Comparison of ENCODE assay signal across 11 cellular contexts in genomic region chr10:10911035-10911434, GRCh38.
A peak's percentile ranks its signal among the peaks of the same experiment; 100 is the strongest.
DNase-seq lines count a peak whose midpoint lies in the region; ATAC-seq, FAIRE-seq and TF ChIP-seq lines count a peak whose summit lies in the region.
"Had no signal": no experiment of that assay in that cellular context is flagged by ENCODE, and none has a peak within 500 bp of the region (broad histone marks: within the 10 kb centered on the region; RNA-seq: fewer than 3 reads in every experiment).

No MANE protein-coding gene starts in this region.

- SMC1A ChIA-PET in GM12878 (lab: Charles Lee; ENCODE audit: uncharacterized antibody, unreplicated experiment), result no interaction called here

- TF ChIP-seq POLR2A in GM12878 (IDR thresholded peaks at IDR 0.05; ENCODE audit: low read depth, low read length), result no peak

- H3K23ac ChIP-seq in trophoblast cell (ENCODE audit: low read length), result no peak overlapping the region

- H3K9ac ChIP-seq in GM12878 (ENCODE audit: control insufficient read depth, insufficient read depth, low read length) (no peak overlapping the region), trophoblast cell (ENCODE audit: low read length) (no peak overlapping the region)

- H3K27me3 ChIP-seq in GM12878 (replicated peaks in 1 of 2; ENCODE audit: control insufficient read depth in 2 of 2, insufficient read depth in 2 of 2, low read length in 1 of 2), result no peaks in the 10 kb centered on the region
- no peaks in the 10 kb centered on the region for H3K27me3 ChIP-seq in heart right ventricle
- H3K27me3 ChIP-seq in trophoblast cell (ENCODE audit: insufficient read depth, low read length), result no peaks in the 10 kb centered on the region

- no peak overlapping the region for H2AFZ ChIP-seq in GM12878 (ENCODE audit: control insufficient read depth, low read depth, low read length)
- H2AFZ ChIP-seq in trophoblast cell (ENCODE audit: insufficient read depth, low read length, poor library complexity), result no peak overlapping the region

- ATAC-seq in GM12878 (no peak), heart right ventricle (peak in 6 of 8 donors; percentile 13 to 63 (median 18))
- ATAC-seq: effector memory CD8-positive, alpha-beta T cell had no signal

- FAIRE-seq in GM12878 (lab: Jason Lieb, UNC), result no peak
- no peak for FAIRE-seq in urothelium cell line (lab: Jason Lieb, UNC)
- FAIRE-seq: TTC549 had no signal

- no peaks in the 10 kb centered on the region for H3K4me1 ChIP-seq in GM12878 (ENCODE audit: control insufficient read depth, insufficient read depth, low read length)
- peaks cover 3 to 48% (median 37%) of the 10 kb centered on the region in 9 donors for H3K4me1 ChIP-seq in heart right ventricle
- H3K4me1 ChIP-seq in trophoblast cell (ENCODE audit: control insufficient read depth in 1 of 2, insufficient read depth in 2 of 2, low read length in 2 of 2), result peaks cover 6 to 7% of the 10 kb centered on the region in 2 experiments

- H3K79me1 ChIP-seq in trophoblast cell (ENCODE audit: low read length), result no peaks in the 10 kb centered on the region

- H3K36me3 ChIP-seq in GM12878 (ENCODE audit: control insufficient read depth in 2 of 2, insufficient read depth in 2 of 2, low read length in 1 of 2) (no peaks in the 10 kb centered on the region), heart right ventricle (no peaks in the 10 kb centered on the region), trophoblast cell (ENCODE audit: control insufficient read depth in 1 of 2, insufficient read depth in 2 of 2, low read length in 2 of 2) (no peaks in the 10 kb centered on the region)

- H3K9me3 ChIP-seq in GM12878 (replicated peaks; ENCODE audit: control insufficient read depth, insufficient read depth, low read length), result no peaks in the 10 kb centered on the region
- no peaks in the 10 kb centered on the region for H3K9me3 ChIP-seq in heart right ventricle
- no peaks in the 10 kb centered on the region for H3K9me3 ChIP-seq in trophoblast cell (ENCODE audit: insufficient read depth, low read depth, low read length)

- H2AK5ac ChIP-seq in trophoblast cell (ENCODE audit: low read length), result no peak overlapping the region

- H3K14ac ChIP-seq in trophoblast cell (ENCODE audit: low read length), result no peak overlapping the region

- H3K4me3 ChIP-seq in GM12878 (no peak overlapping the region), heart right ventricle (peak overlapping the region in 7 of 10 donors; percentile 19 to 44 (median 37)), trophoblast cell (ENCODE audit: low read depth, low read length) (no peak overlapping the region)

- H4K12ac ChIP-seq in trophoblast cell (ENCODE audit: low read depth, low read length), result no peak overlapping the region

- no peak overlapping the region for H3K4ac ChIP-seq in trophoblast cell (ENCODE audit: low read depth, low read length)

- intact Hi-C loops in GM12878 (cut with micrococcal nuclease; ENCODE audit: unreplicated experiment) (no loop called here), heart right ventricle (cut with DNase I) (loop anchor here in 5 of 10 donors (5.0 to 10.0 kb wide), 6 partner anchors 39 to 116 kb away; partner anchors contain the start of gene CELF2 (in 1 of the 5))

- DNase-seq in GM12878 (ENCODE audit: low read depth, low spot score), result no peak
- no peak for DNase-seq in heart right ventricle
- DNase-seq in trophoblast cell, result no peak
- peak; percentile 7 for DNase-seq in urothelium cell line (ENCODE audit: low spot score)
- DNase-seq in activated T-cell treated with anti-CD3 and anti-CD28 coated beads for 4 hours, result no peak
- no peak for DNase-seq in DMS79 (lab: John Stamatoyannopoulos, UW)
- no peak for DNase-seq in kidney tubule cell (ENCODE audit: low spot score)
- DNase-seq: activated CD8-positive, alpha-beta memory T cell treated with anti-CD3 and anti-CD28 coated beads, Interleukin-2, amount 50 U/mL, for 48 hours; effector memory CD8-positive, alpha-beta T cell; RPMI8226 had no signal

- CTCF ChIA-PET in GM12878 (lab: Yijun Ruan, JAX), result no interaction called here

- H4K20me1 ChIP-seq in GM12878 (ENCODE audit: control insufficient read depth, insufficient read depth), result no peaks in the 10 kb centered on the region

- peak overlapping the region; percentile 23 for H2BK5ac ChIP-seq in trophoblast cell (ENCODE audit: low read depth, low read length, poor library complexity)

- TF ChIP-seq EP300 in GM12878 (IDR thresholded peaks at IDR 0.05; ENCODE audit: borderline replicate concordance in 1 of 2, control insufficient read depth in 1 of 2, low read depth in 2 of 2, low read length in 2 of 2), result no peak

- H3K4me2 ChIP-seq in GM12878 (ENCODE audit: control insufficient read depth, insufficient read depth), result peak overlapping the region; percentile 28; the same call in 1 of the 2 replicates
- H3K4me2 ChIP-seq in trophoblast cell (ENCODE audit: low read length), result no peak overlapping the region

- TF ChIP-seq CTCF in GM12878 (IDR thresholded peaks at IDR 0.05 in 2 of 3, conservative IDR thresholded peaks at IDR 0.05 in 1 of 3; ENCODE audit: control insufficient read depth in 2 of 3, extremely low read depth in 1 of 3, insufficient read depth in 1 of 3, low read depth in 3 of 3, low read length in 3 of 3), result no peak
- TF ChIP-seq CTCF in heart right ventricle (IDR thresholded peaks at IDR 0.05), result no peak

- RAD21 ChIA-PET in GM12878 (lab: Charles Lee; ENCODE audit: unreplicated experiment), result no interaction called here

- 74% methylated on average over 5 of the region's 5 CpGs for WGBS in GM12878 (ENCODE audit: insufficient coverage, insufficient replicate concordance, low lambda C conversion rate, missing lambda C conversion rate)
- 49 to 60% methylated on average over 5 of the region's 5 CpGs for WGBS in heart right ventricle, 2 donors
- WGBS in trophoblast cell (ENCODE audit: extremely low coverage, insufficient coverage, insufficient read length), result no CpG with 5 or more reads among the region's 5 CpGs

- peak overlapping the region; percentile 44 for H2BK120ac ChIP-seq in trophoblast cell (ENCODE audit: insufficient read depth, low read length, poor library complexity)

- H4K8ac ChIP-seq in trophoblast cell (ENCODE audit: low read depth, low read length), result no peak overlapping the region

- no peak for TF ChIP-seq RAD21 in GM12878 (IDR thresholded peaks at IDR 0.05; ENCODE audit: insufficient read depth, low read depth, low read length)

- POLR2A ChIA-PET in GM12878 (lab: Charles Lee), result no interaction called here

- no peak overlapping the region for H3K18ac ChIP-seq in trophoblast cell (ENCODE audit: low read length)

- H3K27ac ChIP-seq in GM12878 (ENCODE audit: control insufficient read depth, insufficient read depth) (no peak overlapping the region), heart right ventricle (peak overlapping the region; percentile 6 to 91 (median 82)), trophoblast cell (ENCODE audit: low read depth, low read length) (peak overlapping the region; percentile 43)

- in situ Hi-C loops in GM12878 (cut with MboI), result no loop called here

- peak overlapping the region; percentile 12 for H2BK12ac ChIP-seq in trophoblast cell (ENCODE audit: low read length)

- BruUV-seq in GM12878 (replicated peaks; lab: Mats Ljungman, UMichigan), result no TSS peak

- H4K91ac ChIP-seq in trophoblast cell (ENCODE audit: low read depth, low read length), result no peak overlapping the region

- no peaks in the 10 kb centered on the region for H3K79me2 ChIP-seq in GM12878 (ENCODE audit: control insufficient read depth, insufficient read depth, low read length)
- H3K79me2 ChIP-seq in trophoblast cell (ENCODE audit: control insufficient read depth, insufficient read depth, low read length, poor library complexity), result no peaks in the 10 kb centered on the region

TF ChIP-seq in GM12878, 131 proteins besides CTCF, POLR2A, EP300 and RAD21 (continues in another document):
- TF ChIP-seq PAX8 (IDR thresholded peaks at IDR 0.05) (no peak), IRF3 (IDR thresholded peaks at IDR 0.05) (no peak), TAF1 (IDR thresholded peaks at IDR 0.05; ENCODE audit: borderline replicate concordance, low read depth, low read length) (no peak), BRCA1 (IDR thresholded peaks at IDR 0.05; ENCODE audit: low read depth, low read length) (no peak), SUPT20H (IDR thresholded peaks at IDR 0.05; ENCODE audit: borderline replicate concordance, control insufficient read depth, low read depth, low read length) (no peak)

Comparison
In these comparisons a context has a peak if more than half of its experiments do, and no peak if none do; other contexts are left out.
1. H3K4me3 ChIP-seq: peak in heart right ventricle (7 of 10); none in GM12878 (single experiment) and trophoblast cell (single experiment).